ENCODE assay signal across 19 cellular contexts in genomic region chr17:15444805-15445204, GRCh38. TPM values are rescaled to one million over a fixed set of nuclear protein-coding genes. Genes with fewer than 3 reads are reported as not detected.
DNase-seq lines count a peak whose midpoint lies in the region; ATAC-seq and TF ChIP-seq lines count a peak whose summit lies in the region.
"Had no signal": no experiment of that assay in that cellular context is flagged by ENCODE, and none has a peak within 500 bp of the region (broad histone marks: within the 10 kb centered on the region; RNA-seq: fewer than 3 reads in every experiment).

No MANE protein-coding gene starts in this region.

- no peaks in the 10 kb centered on the region for H3K9me3 Mint-ChIP-seq in activated CD8-positive, alpha-beta T cell treated with anti-CD3 and anti-CD28 coated beads, Interleukin-2, amount 10 ng/mL, durations not matched to agents 7 days and 5 days (ENCODE audit: insufficient read depth)
- H3K9me3 Mint-ChIP-seq in Caco-2 (ENCODE audit: unreplicated experiment) = no peaks in the 10 kb centered on the region
- H3K9me3 Mint-ChIP-seq: activated T-helper 2 cell treated with anti-CD3 and anti-CD28 coated beads, Interferon-gamma antibody, Interleukin-2, Interleukin-4, amounts not matched to agents 10 μg/mL and 5 μg/mL and 100 μg/mL, durations not matched to agents 14 hours and 24 hours and 36 hours; CD4-positive, CD25-positive, alpha-beta regulatory T cell; T-helper 1 cell treated with Interleukin-12 subunit alpha and Interleukin-12 subunit beta and Interleukin-4 antibody, amounts not matched to agents 30 μg/mL and 1 μg/mL, for 36 hours had no signal

- BruUV-seq in Caco-2 (replicated peaks; lab: Mats Ljungman, UMichigan) = no TSS peak

- DNase-seq in ELF-1 (ENCODE audit: low read depth, low spot score) (peak; percentile 76), Kasumi-1 (lab: John Stamatoyannopoulos, UW) (peak; percentile 22 to 24), posterior vena cava (ENCODE audit: low spot score) (peak; percentile 7), right cardiac atrium (no peak), Caco-2 (no peak), NCI-H2196 treated with DMSO at 0.1 percent for 48 hours (lab: John Stamatoyannopoulos, UW; ENCODE audit: unreplicated experiment) (no peak)
- DNase-seq in activated CD8-positive, alpha-beta T cell treated with anti-CD3 and anti-CD28 coated beads, Interleukin-2, amount 10 ng/mL, durations not matched to agents 7 days and 5 days = peak; percentile 69
- DNase-seq: GDM1; KG1; natural killer cell; NCI-H146; NCI-H524; psoas muscle; stimulated activated CD4-positive, alpha-beta T cell treated with anti-CD3 and anti-CD28 coated beads, Interleukin-2, amount 100 ng/mL, for 24 hours had no signal

- CTCF ChIA-PET in activated CD8-positive, alpha-beta T cell treated with anti-CD3 and anti-CD28 coated beads, Interleukin-2, amount 10 ng/mL, durations not matched to agents 7 days and 5 days (lab: Charles Lee) = interaction anchor here (1.1 kb wide), 1 partner anchor 8 kb away, joined by 5 read pairs; no protein-coding TSS in a partner anchor
- CTCF ChIA-PET in Caco-2 (lab: Charles Lee) = no interaction called here

- ATAC-seq in activated CD8-positive, alpha-beta T cell treated with anti-CD3 and anti-CD28 coated beads, Interleukin-2, amount 10 ng/mL, durations not matched to agents 7 days and 5 days = peak; percentile 84
- no peak for ATAC-seq in right cardiac atrium
- ATAC-seq: natural killer cell, psoas muscle had no signal

- no peak overlapping the region for H3K27ac ChIP-seq in right cardiac atrium (ENCODE audit: low read length)
- H3K27ac ChIP-seq: ascending aorta, coronary artery, psoas muscle had no signal

- H3K27me3 ChIP-seq in right cardiac atrium (ENCODE audit: control insufficient read depth, insufficient read depth) (no peaks in the 10 kb centered on the region), Caco-2 (replicated peaks; ENCODE audit: control insufficient read depth, insufficient read depth, low read length) (no peaks in the 10 kb centered on the region)
- H3K27me3 ChIP-seq: ascending aorta had no signal

- intact Hi-C loops in posterior vena cava (cut with DNase I) (no loop called here), right cardiac atrium (cut with DNase I) (loop anchor here in 2 of 4 donors (5.0 to 10.0 kb wide), 3 partner anchors 50 to 183 kb away; no protein-coding TSS in a partner anchor), Caco-2 (cut with micrococcal nuclease; ENCODE audit: unreplicated experiment) (no loop called here)

- H3K4me3 Mint-ChIP-seq in activated CD8-positive, alpha-beta T cell treated with anti-CD3 and anti-CD28 coated beads, Interleukin-2, amount 10 ng/mL, durations not matched to agents 7 days and 5 days = no peak overlapping the region
- no peak overlapping the region for H3K4me3 Mint-ChIP-seq in Caco-2 (ENCODE audit: unreplicated experiment)
- H3K4me3 Mint-ChIP-seq: CD4-positive, CD25-positive, alpha-beta regulatory T cell; natural killer cell; T-helper 1 cell treated with Interleukin-12 subunit alpha and Interleukin-12 subunit beta and Interleukin-4 antibody, amounts not matched to agents 30 μg/mL and 1 μg/mL, for 36 hours had no signal

- H3K4me1 Mint-ChIP-seq in activated CD8-positive, alpha-beta T cell treated with anti-CD3 and anti-CD28 coated beads, Interleukin-2, amount 10 ng/mL, durations not matched to agents 7 days and 5 days (ENCODE audit: low read depth) = peaks cover 18% of the 10 kb centered on the region
- H3K4me1 Mint-ChIP-seq in Caco-2 (ENCODE audit: low read depth, unreplicated experiment) = no peaks in the 10 kb centered on the region
- H3K4me1 Mint-ChIP-seq: natural killer cell had no signal

- no peak for TF ChIP-seq CTCF in Caco-2 (IDR thresholded peaks at IDR 0.05; ENCODE audit: insufficient read depth in 1 of 2, low read depth in 1 of 2, low read length in 1 of 2, severe bottlenecking in 1 of 2, unreplicated experiment in 1 of 2)

- no peaks in the 10 kb centered on the region for H3K36me3 ChIP-seq in Caco-2 (ENCODE audit: control insufficient read depth, insufficient read depth, low read length)

- no peak overlapping the region for H3K27ac Mint-ChIP-seq in activated CD8-positive, alpha-beta T cell treated with anti-CD3 and anti-CD28 coated beads, Interleukin-2, amount 10 ng/mL, durations not matched to agents 7 days and 5 days
- H3K27ac Mint-ChIP-seq in Caco-2 (ENCODE audit: unreplicated experiment) = no peak overlapping the region
- H3K27ac Mint-ChIP-seq: activated T-helper 2 cell treated with anti-CD3 and anti-CD28 coated beads, Interferon-gamma antibody, Interleukin-2, Interleukin-4, amounts not matched to agents 10 μg/mL and 5 μg/mL and 100 μg/mL, durations not matched to agents 14 hours and 24 hours and 36 hours; natural killer cell; T-helper 1 cell treated with Interleukin-12 subunit alpha and Interleukin-12 subunit beta and Interleukin-4 antibody, amounts not matched to agents 30 μg/mL and 1 μg/mL, for 36 hours had no signal

- H3K4me1 ChIP-seq in right cardiac atrium (ENCODE audit: control insufficient read depth, insufficient read depth, low read length) = peaks cover 14% of the 10 kb centered on the region
- H3K4me1 ChIP-seq in Caco-2 = no peaks in the 10 kb centered on the region; the same call in 1 of the 2 replicates
- H3K4me1 ChIP-seq: ascending aorta had no signal

- 52% methylated on average over 4 of the region's 4 CpGs for WGBS in right cardiac atrium

- POLR2A ChIA-PET in activated CD8-positive, alpha-beta T cell treated with anti-CD3 and anti-CD28 coated beads, Interleukin-2, amount 10 ng/mL, durations not matched to agents 7 days and 5 days (lab: Charles Lee) = no interaction called here
- POLR2A ChIA-PET in Caco-2 (lab: Charles Lee) = no interaction called here

- peaks cover 4% of the 10 kb centered on the region for H3K36me3 Mint-ChIP-seq in activated CD8-positive, alpha-beta T cell treated with anti-CD3 and anti-CD28 coated beads, Interleukin-2, amount 10 ng/mL, durations not matched to agents 7 days and 5 days (ENCODE audit: low read depth)
- peaks cover 13% of the 10 kb centered on the region for H3K36me3 Mint-ChIP-seq in Caco-2 (ENCODE audit: insufficient read depth, unreplicated experiment)
- H3K36me3 Mint-ChIP-seq: natural killer cell had no signal

- H3K9me3 ChIP-seq in right cardiac atrium (ENCODE audit: control insufficient read depth, low read length) (no peaks in the 10 kb centered on the region), Caco-2 (no peaks in the 10 kb centered on the region)
- H3K9me3 ChIP-seq: ascending aorta, psoas muscle had no signal

- no peaks in the 10 kb centered on the region for H3K27me3 Mint-ChIP-seq in activated CD8-positive, alpha-beta T cell treated with anti-CD3 and anti-CD28 coated beads, Interleukin-2, amount 10 ng/mL, durations not matched to agents 7 days and 5 days (ENCODE audit: low read depth)
- H3K27me3 Mint-ChIP-seq in Caco-2 (ENCODE audit: insufficient read depth, unreplicated experiment) = no peaks in the 10 kb centered on the region
- H3K27me3 Mint-ChIP-seq: CD4-positive, CD25-positive, alpha-beta regulatory T cell had no signal

- H3K4me3 ChIP-seq in right cardiac atrium (ENCODE audit: low read length) = no peak overlapping the region
- H3K4me3 ChIP-seq in Caco-2 (ENCODE audit: low read depth, low read length) = no peak overlapping the region
- H3K4me3 ChIP-seq: ascending aorta, coronary artery, psoas muscle had no signal

RNA-seq across cellular contexts. Expression of gene CDRT4, which starts 22.6 kb away (rescaled TPM):
- total RNA-seq in activated CD8-positive, alpha-beta T cell treated with anti-CD3 and anti-CD28 coated beads, Interleukin-2, amount 10 ng/mL, durations not matched to agents 7 days and 5 days = 1 to 10 TPM; 6.1 to 6.2 TPM
- total RNA-seq in posterior vena cava = 1 to 10 TPM; 4.5 TPM
- 1 to 10 TPM; 1.4 to 3.6 (median 2.3) TPM for total RNA-seq in right cardiac atrium
- polyA plus RNA-seq in right cardiac atrium = 2.7 TPM
- total RNA-seq in Caco-2 (2022) = 1.8 and 6.3 TPM in 2 replicates

Comparison
In these comparisons a context has a peak if more than half of its experiments do, and no peak if none do; other contexts are left out.
1. DNase-seq: peak in ELF-1 (single experiment), Kasumi-1 (2 of 2), activated CD8-positive, alpha-beta T cell treated with anti-CD3 and anti-CD28 coated beads, Interleukin-2, amount 10 ng/mL, durations not matched to agents 7 days and 5 days (single experiment) and posterior vena cava (single experiment); none in right cardiac atrium (0 of 3), Caco-2 (0 of 2) and NCI-H2196 treated with DMSO at 0.1 percent for 48 hours (single experiment).